In the genomic region with DNA sequence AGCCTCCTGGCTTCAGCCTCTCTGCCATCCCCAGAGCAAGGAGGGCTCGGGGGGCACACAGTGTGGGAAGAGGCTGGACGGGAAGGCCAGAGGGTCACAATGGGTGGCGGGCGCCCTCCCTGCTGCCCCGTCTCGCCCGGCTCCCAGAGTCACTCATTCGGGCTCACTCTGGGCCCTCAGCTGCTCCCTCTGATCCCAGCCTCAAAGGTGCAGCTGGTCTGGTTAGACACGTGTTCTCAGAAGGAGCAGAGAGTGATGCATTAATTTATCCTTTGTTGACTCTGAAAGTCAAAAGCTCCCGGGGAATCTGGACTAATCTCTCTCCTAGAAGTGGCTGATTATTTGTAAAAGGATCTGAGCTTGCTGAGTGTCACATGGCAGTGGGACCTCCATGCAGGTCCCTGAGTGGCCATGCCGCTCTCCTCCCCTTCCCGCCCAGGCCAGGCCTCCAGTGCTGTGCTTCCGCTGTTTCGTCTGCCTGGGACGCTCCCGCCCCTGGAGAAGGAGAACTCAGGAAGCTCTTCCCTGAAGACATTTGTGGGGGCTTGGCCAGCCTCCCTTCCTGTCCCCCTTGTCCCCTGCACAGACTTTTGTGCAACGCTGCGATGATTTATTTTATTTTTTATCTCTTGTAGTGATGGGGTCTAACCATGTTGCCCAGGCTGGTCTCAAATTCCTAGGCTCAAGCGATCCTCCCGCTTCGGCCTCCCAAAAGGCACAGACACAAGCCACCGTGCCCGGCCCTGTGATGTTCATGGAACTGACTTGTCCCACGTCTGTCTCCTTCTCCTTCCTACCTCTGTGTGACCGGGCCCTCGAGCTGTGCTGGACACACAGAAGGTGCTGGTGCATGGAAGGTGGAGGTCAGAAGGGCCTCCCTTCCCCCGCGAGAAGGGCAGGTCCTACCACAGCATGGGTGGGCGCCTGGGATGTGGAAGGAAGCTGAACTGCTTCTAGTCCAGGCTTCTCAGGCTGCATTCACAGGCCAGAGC, we compare ENCODE assay signal across 16 cellular contexts.
DNase-seq lines count a peak whose midpoint lies in the region; ATAC-seq, FAIRE-seq and TF ChIP-seq lines count a peak whose summit lies in the region.
"Had no signal": no experiment of that assay in that cellular context is flagged by ENCODE, and none has a peak within 500 bp of the region (broad histone marks: within the 10 kb centered on the region; RNA-seq: fewer than 3 reads in every experiment).

No MANE protein-coding gene starts in this region.

- TF ChIP-seq RAD21 in IMR-90 (IDR thresholded peaks at IDR 0.05; ENCODE audit: low read length), result no peak

- H3K4ac ChIP-seq in IMR-90 (ENCODE audit: low read depth, low read length), result no peak overlapping the region

- H4K91ac ChIP-seq in IMR-90 (ENCODE audit: insufficient read depth, low read depth, low read length), result no peak overlapping the region

- no peak overlapping the region for H2BK20ac ChIP-seq in IMR-90 (ENCODE audit: low read depth, low read length)

- no peak overlapping the region for H3K27ac Mint-ChIP-seq in activated CD4-positive, alpha-beta T cell treated with anti-CD3 and anti-CD28 coated beads for 36 hours
- H3K27ac Mint-ChIP-seq: activated naive CD8-positive, alpha-beta T cell treated with anti-CD3 and anti-CD28 coated beads, Interleukin-2, amount 50 U/mL, for 24 hours; CD4-positive, alpha-beta memory T cell had no signal

- no peak for FAIRE-seq in endothelial cell of umbilical vein (lab: Jason Lieb, UNC)
- FAIRE-seq: RCC 7860, urothelium cell line had no signal

- H3K27me3 Mint-ChIP-seq in activated CD4-positive, alpha-beta T cell treated with anti-CD3 and anti-CD28 coated beads for 36 hours, result no peaks in the 10 kb centered on the region
- H3K27me3 Mint-ChIP-seq: activated naive CD8-positive, alpha-beta T cell treated with anti-CD3 and anti-CD28 coated beads, Interleukin-2, amount 50 U/mL, for 24 hours; CD4-positive, alpha-beta memory T cell had no signal

- intact Hi-C loops in IMR-90 (cut with micrococcal nuclease), result no loop called here
- intact Hi-C loops in endothelial cell of umbilical vein (cut with micrococcal nuclease), result no loop called here
- intact Hi-C loops in activated CD4-positive, alpha-beta T cell treated with anti-CD3 and anti-CD28 coated beads for 36 hours (cut with DNase I, micrococcal nuclease), result no loop called here

- no peaks in the 10 kb centered on the region for H3K36me3 ChIP-seq in IMR-90 (ENCODE audit: control insufficient read depth, insufficient read depth, low read length)
- no peaks in the 10 kb centered on the region for H3K36me3 ChIP-seq in endothelial cell of umbilical vein (ENCODE audit: control insufficient read depth in 2 of 2, extremely low read depth in 1 of 2, insufficient read depth in 2 of 2, low read length in 2 of 2)
- no peaks in the 10 kb centered on the region for H3K36me3 ChIP-seq in parathyroid adenoma (ENCODE audit: control insufficient read depth, insufficient read depth, low read length)

- H3K9ac ChIP-seq in IMR-90 (ENCODE audit: low read depth, low read length) (no peak overlapping the region), endothelial cell of umbilical vein (replicated peaks; ENCODE audit: extremely low read depth, insufficient read depth, low read length) (no peak overlapping the region), parathyroid adenoma (no peak overlapping the region)

- no peak overlapping the region for H3K4me3 Mint-ChIP-seq in activated CD4-positive, alpha-beta T cell treated with anti-CD3 and anti-CD28 coated beads for 36 hours
- H3K4me3 Mint-ChIP-seq: activated naive CD8-positive, alpha-beta T cell treated with anti-CD3 and anti-CD28 coated beads, Interleukin-2, amount 50 U/mL, for 24 hours; CD4-positive, alpha-beta memory T cell had no signal

- no peak overlapping the region for H3K27ac ChIP-seq in IMR-90 (ENCODE audit: insufficient read depth, low read length)
- no peak overlapping the region for H3K27ac ChIP-seq in endothelial cell of umbilical vein (ENCODE audit: insufficient read depth, low read depth, low read length)
- peak overlapping the region; percentile 52 for H3K27ac ChIP-seq in parathyroid adenoma
- H3K27ac ChIP-seq: epithelial cell of prostate had no signal

- no peaks in the 10 kb centered on the region for H4K20me1 ChIP-seq in IMR-90 (ENCODE audit: insufficient read depth, low read length)
- no peaks in the 10 kb centered on the region for H4K20me1 ChIP-seq in endothelial cell of umbilical vein (replicated peaks; ENCODE audit: control insufficient read depth, extremely low read depth, insufficient read depth, low read length)

- BruUV-seq in IMR-90 (replicated peaks; lab: Mats Ljungman, UMichigan) (no TSS peak), endothelial cell of umbilical vein (replicated peaks; lab: Mats Ljungman, UMichigan) (no TSS peak)

- H3K36me3 Mint-ChIP-seq in activated CD4-positive, alpha-beta T cell treated with anti-CD3 and anti-CD28 coated beads for 36 hours (ENCODE audit: low read depth), result peaks cover 3% of the 10 kb centered on the region
- H3K36me3 Mint-ChIP-seq: CD4-positive, alpha-beta memory T cell had no signal

- H3K4me1 Mint-ChIP-seq in activated CD4-positive, alpha-beta T cell treated with anti-CD3 and anti-CD28 coated beads for 36 hours, result peaks cover 3% of the 10 kb centered on the region
- H3K4me1 Mint-ChIP-seq: activated naive CD8-positive, alpha-beta T cell treated with anti-CD3 and anti-CD28 coated beads, Interleukin-2, amount 50 U/mL, for 24 hours; CD4-positive, alpha-beta memory T cell had no signal

- WGBS in IMR-90 (ENCODE audit: extremely low coverage in 2 of 2, insufficient read length in 1 of 2), 2 experiments, result 76% methylated on average over 6 of the region's 29 CpGs; no CpG with 5 or more reads in 1 of the 2 experiments

- H3K18ac ChIP-seq in IMR-90 (ENCODE audit: low read depth, low read length), result no peak overlapping the region

- H3K23ac ChIP-seq in IMR-90 (ENCODE audit: low read depth, low read length), result no peak overlapping the region

- TF ChIP-seq POLR2A in IMR-90 (IDR thresholded peaks at IDR 0.05; ENCODE audit: low read depth, low read length), result no peak
- TF ChIP-seq POLR2A in endothelial cell of umbilical vein (IDR thresholded peaks at IDR 0.05; ENCODE audit: low read depth, low read length), result no peak

- H2AFZ ChIP-seq in IMR-90 (replicated peaks; ENCODE audit: low read length, poor library complexity), result no peak overlapping the region
- no peak overlapping the region for H2AFZ ChIP-seq in endothelial cell of umbilical vein (ENCODE audit: low read depth, low read length)
- no peak overlapping the region for H2AFZ ChIP-seq in parathyroid adenoma

- H3K9me1 ChIP-seq in IMR-90 (ENCODE audit: insufficient read depth, low read length), result no peaks in the 10 kb centered on the region; the same call in 1 of the 2 replicates
- no peaks in the 10 kb centered on the region for H3K9me1 ChIP-seq in endothelial cell of umbilical vein (replicated peaks; ENCODE audit: control insufficient read depth, extremely low read depth, insufficient read depth, low read length)

- H2BK5ac ChIP-seq in IMR-90 (ENCODE audit: low read depth, low read length, poor library complexity, severe bottlenecking), result no peak overlapping the region

- H4K8ac ChIP-seq in IMR-90 (ENCODE audit: low read depth in 2 of 2, low read length in 2 of 2), result no peak overlapping the region

- H3K79me2 ChIP-seq in endothelial cell of umbilical vein (ENCODE audit: control insufficient read depth, insufficient read depth, low read length), result no peaks in the 10 kb centered on the region
- no peaks in the 10 kb centered on the region for H3K79me2 ChIP-seq in parathyroid adenoma

- ATAC-seq in IMR-90 (ENCODE audit: low read depth), result peak; percentile 14; the same call in 1 of the 2 replicates
- ATAC-seq in GM19324 (IDR thresholded peaks at IDR 0.05; ENCODE audit: low FRiP score, unreplicated experiment), result no peak
- ATAC-seq in HG02759 (IDR thresholded peaks at IDR 0.05; ENCODE audit: unreplicated experiment), result no peak
- no peak for ATAC-seq in activated CD4-positive, alpha-beta T cell treated with anti-CD3 and anti-CD28 coated beads for 36 hours
- ATAC-seq: activated naive CD8-positive, alpha-beta T cell treated with anti-CD3 and anti-CD28 coated beads, Interleukin-2, amount 50 U/mL, for 24 hours had no signal

- H3K4me1 ChIP-seq in IMR-90 (ENCODE audit: control insufficient read depth, insufficient read depth, low read length) (no peaks in the 10 kb centered on the region), endothelial cell of umbilical vein (ENCODE audit: control insufficient read depth, extremely low read depth, insufficient read depth, low read length) (peaks cover 3% of the 10 kb centered on the region), parathyroid adenoma (no peaks in the 10 kb centered on the region)

- H2BK120ac ChIP-seq in IMR-90 (ENCODE audit: low read depth, low read length), result no peak overlapping the region

- TF ChIP-seq CTCF in IMR-90 (conservative IDR thresholded peaks at IDR 0.05; ENCODE audit: low read depth, low read length) (no peak), endothelial cell of umbilical vein (IDR thresholded peaks at IDR 0.05; ENCODE audit: extremely low read depth in 1 of 2, insufficient read depth in 1 of 2, low read depth in 1 of 2, low read length in 2 of 2) (no peak), parathyroid adenoma (IDR thresholded peaks at IDR 0.05) (no peak)

- H2BK15ac ChIP-seq in IMR-90 (ENCODE audit: low read depth, low read length), result no peak overlapping the region

- peaks cover 6% of the 10 kb centered on the region for H3K9me3 Mint-ChIP-seq in activated CD4-positive, alpha-beta T cell treated with anti-CD3 and anti-CD28 coated beads for 36 hours (ENCODE audit: low read depth)

- no peak overlapping the region for H4K5ac ChIP-seq in IMR-90 (ENCODE audit: low read depth, low read length)

- in situ Hi-C loops in IMR-90 (cut with MboI; ENCODE audit: low sequenced_read_pairs), result loop anchor here (5.0 to 25.0 kb wide), 2 partner anchors 51 to 366 kb away; a partner anchor contains a TSS

- no peak overlapping the region for H3K4me2 ChIP-seq in IMR-90 (ENCODE audit: low read depth, low read length)
- H3K4me2 ChIP-seq in endothelial cell of umbilical vein (ENCODE audit: insufficient read depth, low read length), result no peak overlapping the region
- no peak overlapping the region for H3K4me2 ChIP-seq in parathyroid adenoma (ENCODE audit: low read length)

- POLR2A ChIA-PET in IMR-90 (lab: Charles Lee; ENCODE audit: unreplicated experiment), result no interaction called here
- POLR2A ChIA-PET in endothelial cell of umbilical vein (lab: Charles Lee), result interaction anchor here (0.7 kb wide), 1 partner anchor 95 kb away, joined by 6 read pairs; no protein-coding TSS in a partner anchor
- POLR2A ChIA-PET in activated CD4-positive, alpha-beta T cell treated with anti-CD3 and anti-CD28 coated beads for 36 hours (lab: Charles Lee), result interaction anchor here (0.7 kb wide), 1 partner anchor 100 kb away, joined by 3 read pairs; no protein-coding TSS in a partner anchor

- DNase-seq in IMR-90 (no peak), NCI-H2196 (lab: John Stamatoyannopoulos, UW; ENCODE audit: unreplicated experiment) (peak; percentile 24), endothelial cell of umbilical vein (ENCODE audit: low read depth, low spot score) (no peak)
- DNase-seq in activated CD4-positive, alpha-beta T cell treated with anti-CD3 and anti-CD28 coated beads for 36 hours, result no peak
- DNase-seq: activated naive CD8-positive, alpha-beta T cell treated with anti-CD3 and anti-CD28 coated beads, Interleukin-2, amount 50 U/mL, for 24 hours; CD4-positive, alpha-beta memory T cell; glutamatergic neuron; NCI-H2171; stimulated activated naive CD4-positive, alpha-beta T cell; T-helper 2 cell had no signal

- no peak overlapping the region for H2AK5ac ChIP-seq in IMR-90 (ENCODE audit: low read depth, low read length)

- H3K27me3 ChIP-seq in IMR-90 (ENCODE audit: control insufficient read depth, insufficient read depth, low read length) (no peaks in the 10 kb centered on the region), endothelial cell of umbilical vein (ENCODE audit: control insufficient read depth in 2 of 2, insufficient read depth in 2 of 2, low read length in 2 of 2) (no peaks in the 10 kb centered on the region), parathyroid adenoma (ENCODE audit: control insufficient read depth, insufficient read depth, low read length) (no peaks in the 10 kb centered on the region)

- H3K9me3 ChIP-seq in IMR-90 (ENCODE audit: control insufficient read depth, insufficient read depth, low read length) (peaks cover 5% of the 10 kb centered on the region), endothelial cell of umbilical vein (replicated peaks; ENCODE audit: control insufficient read depth, insufficient read depth, low read length) (no peaks in the 10 kb centered on the region), parathyroid adenoma (ENCODE audit: control insufficient read depth, low read length) (no peaks in the 10 kb centered on the region)

- no peak overlapping the region for H3K14ac ChIP-seq in IMR-90 (replicated peaks; ENCODE audit: low read depth, low read length)

- CTCF ChIA-PET in IMR-90 (lab: Yijun Ruan, JAX) (interaction anchor here (0.5 kb wide), 1 partner anchor 449 kb away, joined by 3 read pairs; no protein-coding TSS in a partner anchor), endothelial cell of umbilical vein (lab: Charles Lee) (interaction anchor here (0.6 kb wide), 1 partner anchor 502 kb away, joined by 3 read pairs; a partner anchor contains a TSS)
- CTCF ChIA-PET in activated CD4-positive, alpha-beta T cell treated with anti-CD3 and anti-CD28 coated beads for 36 hours (lab: Charles Lee), result interaction anchor here (0.7 kb wide), 1 partner anchor 10 kb away, joined by 3 read pairs; no protein-coding TSS in a partner anchor

- dilution Hi-C loops in IMR-90 (cut with HindIII; ENCODE audit: low sequenced_read_pairs, unreplicated experiment), result no loop called here
- dilution Hi-C loops in endothelial cell of umbilical vein (cut with MboI; ENCODE audit: extremely low pct_ligation_motif_present, low sequenced_read_pairs), result no loop called here

- H3K56ac ChIP-seq in IMR-90 (ENCODE audit: extremely low read depth, insufficient read depth, low read length), result no peak overlapping the region

- no peak overlapping the region for H2AK9ac ChIP-seq in IMR-90 (replicated peaks; ENCODE audit: low read depth, low read length, poor library complexity)

- H3K4me3 ChIP-seq in IMR-90 (ENCODE audit: insufficient read depth, low read depth, low read length), result no peak overlapping the region
- no peak overlapping the region for H3K4me3 ChIP-seq in endothelial cell of umbilical vein (replicated peaks in 1 of 3; ENCODE audit: insufficient read depth in 1 of 3, low read depth in 1 of 3, low read length in 3 of 3)
- no peak overlapping the region for H3K4me3 ChIP-seq in parathyroid adenoma (ENCODE audit: low read depth, low read length)

- H3K79me1 ChIP-seq in IMR-90 (ENCODE audit: low read depth in 1 of 2, low read length in 2 of 2), result no peaks in the 10 kb centered on the region
